Comparison of ENCODE assay signal across 7 cellular contexts in the genomic region with DNA sequence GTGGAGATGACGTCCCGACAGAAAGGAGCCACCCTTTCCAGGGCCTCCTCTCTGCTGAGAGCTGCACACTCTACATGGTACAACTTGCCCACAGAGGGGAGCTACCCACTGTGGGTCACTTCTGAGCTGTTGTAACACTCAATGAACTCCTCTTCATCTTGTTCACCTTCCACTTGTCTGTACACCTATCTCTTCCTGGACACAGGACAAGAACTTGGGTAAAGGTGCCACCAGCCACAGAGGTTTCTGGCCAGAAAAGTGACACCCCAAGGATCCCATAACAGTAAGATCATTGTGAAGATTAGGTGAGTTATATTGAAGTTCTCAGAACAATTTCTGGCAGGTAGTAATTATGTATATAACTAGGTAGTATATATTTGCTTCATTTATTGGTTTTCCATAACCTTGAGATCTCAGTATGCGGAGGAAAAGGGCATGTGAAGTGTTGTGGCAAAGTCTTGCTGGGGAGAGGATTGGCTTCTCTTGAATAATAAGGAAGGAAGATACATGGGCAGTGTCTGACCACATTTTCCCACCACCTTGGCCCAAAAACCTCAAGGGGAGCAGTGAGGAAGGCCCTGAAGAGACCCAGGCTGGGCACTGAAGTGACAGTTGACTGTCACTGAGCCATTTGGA. TPM values are rescaled to one million over a fixed set of nuclear protein-coding genes. Genes with fewer than 3 reads are reported as not detected.
"Had no signal": no experiment of that assay in that cellular context is flagged by ENCODE, and none has a peak within 500 bp of the region (broad histone marks: within the 10 kb centered on the region; RNA-seq: fewer than 3 reads in every experiment).

No MANE protein-coding gene starts in this region.

- H3K27ac ChIP-seq: HL-60 had no signal

- H3K4me3 ChIP-seq: K562 had no signal

- DNase-seq: IMR-90 had no signal

- ATAC-seq: HepG2, K562 had no signal

RNA-seq across cellular contexts. Expression of gene KRT76, which starts 34.2 kb away (rescaled TPM):
- total RNA-seq: HepG2, HT-29, HT1080, IMR-90, K562 had no signal
- polyA plus RNA-seq: HepG2, IgD-negative memory B cell, IMR-90, K562 had no signal

RNA-seq across cellular contexts. Expression of gene KRT77, which starts 39.6 kb away (rescaled TPM):
- total RNA-seq: HepG2, HT-29, HT1080, IMR-90, K562 had no signal
- polyA plus RNA-seq: HepG2, IgD-negative memory B cell, IMR-90, K562 had no signal

RNA-seq across cellular contexts. Expression of gene KRT3, which starts 53.0 kb away (rescaled TPM):
- total RNA-seq: HepG2, HT-29, IMR-90, K562 had no signal
- polyA plus RNA-seq: HepG2, IgD-negative memory B cell, IMR-90, K562 had no signal
